In the genomic region with DNA sequence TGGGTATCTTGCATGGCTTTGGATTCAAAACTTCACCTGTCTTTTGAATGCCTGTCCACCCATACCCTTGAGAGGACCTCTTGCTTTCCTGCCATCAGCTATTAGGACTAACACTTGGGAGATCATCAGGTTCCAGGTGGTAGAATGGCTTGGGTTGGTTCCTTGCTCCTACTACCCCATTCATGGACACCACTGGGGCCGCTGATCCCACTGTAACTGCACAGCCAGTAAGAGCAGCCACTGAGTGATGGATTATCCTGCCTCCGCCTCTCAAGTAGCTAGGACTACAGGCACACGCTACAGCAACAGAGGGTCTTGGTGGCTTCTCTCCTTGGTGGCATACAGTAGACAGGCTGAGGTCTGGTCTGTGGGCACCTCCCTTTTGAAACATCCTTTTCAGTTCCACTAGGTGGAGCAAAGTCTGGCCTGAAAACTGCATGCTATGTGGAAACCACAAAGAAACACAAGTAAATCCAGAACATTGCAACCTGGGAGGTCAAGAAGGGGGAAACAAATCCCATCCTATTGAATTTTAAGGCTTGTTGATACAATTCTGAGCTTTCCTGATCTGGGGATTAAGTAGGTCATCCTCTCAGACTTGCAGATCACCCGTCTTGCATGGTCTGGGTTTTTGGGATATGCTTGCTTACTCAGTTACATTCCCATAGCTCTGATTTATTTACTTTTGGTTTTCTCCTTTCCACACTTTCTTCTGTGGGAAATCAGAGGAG, we compare ENCODE assay signal across 8 cellular contexts. TPM values are rescaled to one million over a fixed set of nuclear protein-coding genes. Genes with fewer than 3 reads are reported as not detected.
DNase-seq lines count a peak whose midpoint lies in the region; ATAC-seq and TF ChIP-seq lines count a peak whose summit lies in the region.

No MANE protein-coding gene starts in this region.

- POLR2A ChIA-PET in A673 (lab: Charles Lee; ENCODE audit: low non-redundant PET) (no interaction called here), OCI-LY7 (lab: Charles Lee) (interaction anchor here (0.5 to 2.0 kb wide), 7 partner anchors 8 to 63 kb away, joined by 3 to 5 read pairs (median 3); a partner anchor contains a TSS)

- intact Hi-C loops in A673 (cut with micrococcal nuclease; ENCODE audit: unreplicated experiment): loop anchor here (5.0 kb wide), 3 partner anchors 49 to 149 kb away; no protein-coding TSS in a partner anchor
- intact Hi-C loops in OCI-LY7 (cut with micrococcal nuclease; ENCODE audit: unreplicated experiment): loop anchor here (2.0 to 5.0 kb wide), 2 partner anchors 74 to 148 kb away; no protein-coding TSS in a partner anchor

- no peak overlapping the region for H3K4me2 ChIP-seq in OCI-LY7 (ENCODE audit: low read length)

- H4K20me1 ChIP-seq in OCI-LY7 (ENCODE audit: insufficient read depth, low read length): no peaks in the 10 kb centered on the region

- no peak for ATAC-seq in HG03521 (IDR thresholded peaks at IDR 0.05; ENCODE audit: unreplicated experiment)

- 90 to 93% methylated on average over 3 of the region's 4 CpGs for WGBS in mesodermal cell (ENCODE audit: insufficient coverage in 2 of 2), 2 experiments

- no peak overlapping the region for H3K4me3 ChIP-seq in A673 (ENCODE audit: low read depth, low read length, poor library complexity, severe bottlenecking)
- no peak overlapping the region for H3K4me3 ChIP-seq in GM12865 (ENCODE audit: low read depth, low read length)
- no peak overlapping the region for H3K4me3 ChIP-seq in OCI-LY7 (ENCODE audit: low read depth, low read length, poor library complexity, severe bottlenecking)
- H3K4me3 ChIP-seq in mesodermal cell (ENCODE audit: extremely low read depth, insufficient read depth, low read length, poor library complexity, severe bottlenecking): no peak overlapping the region

- DNase-seq in A673 (ENCODE audit: low spot score): peak; percentile 67
- DNase-seq in GM12865 (ENCODE audit: low read depth): peak; percentile 63
- DNase-seq in OCI-LY7 (ENCODE audit: low spot score): peak; percentile 56
- DNase-seq in dermis blood vessel endothelial cell: peak; percentile 87
- no peak for DNase-seq in HPDE6-E6E7 (ENCODE audit: extremely low spot score)
- no peak for DNase-seq in DMS153 (lab: John Stamatoyannopoulos, UW)

- CTCF ChIA-PET in A673 (lab: Charles Lee): interaction anchor here (0.6 to 1.2 kb wide), 4 partner anchors 10 to 153 kb away, joined by 3 to 7 read pairs (median 3); no protein-coding TSS in a partner anchor
- CTCF ChIA-PET in OCI-LY7 (lab: Charles Lee; ENCODE audit: unreplicated experiment): no interaction called here

- H3K9me3 ChIP-seq in A673 (ENCODE audit: low read depth, low read length, poor library complexity, severe bottlenecking) (no peaks in the 10 kb centered on the region), OCI-LY7 (ENCODE audit: low read length) (no peaks in the 10 kb centered on the region), mesodermal cell (ENCODE audit: control insufficient read depth, low read length) (no peaks in the 10 kb centered on the region)

- H3K9me2 ChIP-seq in OCI-LY7 (ENCODE audit: insufficient read depth, low read length): no peaks in the 10 kb centered on the region

- H3K27me3 ChIP-seq in A673 (replicated peaks; ENCODE audit: insufficient read depth, low read depth, low read length, poor library complexity): no peaks in the 10 kb centered on the region

- peaks cover 4% of the 10 kb centered on the region; the same call in 1 of the 2 replicates for H3K79me2 ChIP-seq in OCI-LY7 (ENCODE audit: insufficient read depth, low read depth, low read length)

- peak; percentile 69 for TF ChIP-seq CTCF in A673 (conservative IDR thresholded peaks at IDR 0.05; ENCODE audit: low read depth, low read length)
- peak; percentile 60 for TF ChIP-seq CTCF in GM12865 (IDR thresholded peaks at IDR 0.05; ENCODE audit: insufficient read depth, low read depth, low read length, missing control alignments)
- peak; percentile 83 for TF ChIP-seq CTCF in OCI-LY7 (conservative IDR thresholded peaks at IDR 0.05; ENCODE audit: low read length)

- H3K27ac ChIP-seq in A673 (ENCODE audit: low read depth, low read length, poor library complexity, severe bottlenecking): no peak overlapping the region
- no peak overlapping the region for H3K27ac ChIP-seq in OCI-LY7 (ENCODE audit: low read depth, low read length, poor library complexity, severe bottlenecking)
- H3K27ac ChIP-seq in mesodermal cell (ENCODE audit: low read depth, low read length, severe bottlenecking): peak overlapping the region; percentile 3

- BruUV-seq in A673 (replicated peaks; lab: Mats Ljungman, UMichigan) (no TSS peak), OCI-LY7 (replicated peaks; lab: Mats Ljungman, UMichigan) (no TSS peak)

- peaks cover 7% of the 10 kb centered on the region for H3K4me1 ChIP-seq in A673 (ENCODE audit: insufficient read depth, low read length, poor library complexity, severe bottlenecking)
- H3K4me1 ChIP-seq in OCI-LY7 (ENCODE audit: insufficient read depth, low read length, poor library complexity, severe bottlenecking): peaks cover 4% of the 10 kb centered on the region
- H3K4me1 ChIP-seq in mesodermal cell (ENCODE audit: control insufficient read depth, insufficient read depth, low read length, poor library complexity, severe bottlenecking): peaks cover 18% of the 10 kb centered on the region

- H2AFZ ChIP-seq in OCI-LY7 (ENCODE audit: low read length): no peak overlapping the region

- H3K36me3 ChIP-seq in A673 (ENCODE audit: insufficient read depth, low read length, poor library complexity, severe bottlenecking) (no peaks in the 10 kb centered on the region), OCI-LY7 (ENCODE audit: insufficient read depth, low read length) (no peaks in the 10 kb centered on the region), mesodermal cell (ENCODE audit: control insufficient read depth, insufficient read depth, low read length) (peaks cover 3% of the 10 kb centered on the region)

RNA-seq across cellular contexts. Expression of a gene that starts 9.4 kb away (rescaled TPM):
- total RNA-seq in A673 (2021) (20.0 and 20.3 TPM in 2 replicates), OCI-LY7 (2022) (22.3 and 24.4 TPM in 2 replicates), dermis blood vessel endothelial cell (73.9 and 103 TPM in 2 replicates)
- total RNA-seq in OCI-LY7 (2014; rRNA removed; shearing (Covaris generic)): 12.5 and 17.6 TPM in 2 replicates
- polyA plus RNA-seq in mesodermal cell (2013, experiment 1 of 2): 41.2 TPM
- 35.1 TPM for polyA plus RNA-seq in mesodermal cell (2013, experiment 2 of 2)

RNA-seq across cellular contexts. Expression of a gene that starts 38.7 kb away (rescaled TPM):
- 19.5 and 24.6 TPM in 2 replicates for total RNA-seq in A673 (2021)
- 26.9 and 38.1 TPM in 2 replicates for total RNA-seq in OCI-LY7 (2014; rRNA removed; shearing (Covaris generic))
- total RNA-seq in OCI-LY7 (2022): 43.0 and 45.1 TPM in 2 replicates
- 7.1 and 13.7 TPM in 2 replicates for total RNA-seq in dermis blood vessel endothelial cell
- 6.2 TPM for polyA plus RNA-seq in mesodermal cell (2013, experiment 1 of 2)
- polyA plus RNA-seq in mesodermal cell (2013, experiment 2 of 2): 4.7 TPM

RNA-seq across cellular contexts. Expression of a gene that starts 38.9 kb away (rescaled TPM):
- total RNA-seq in A673 (2021) (14.9 and 17.2 TPM in 2 replicates), OCI-LY7 (2022) (11.7 and 12.5 TPM in 2 replicates), dermis blood vessel endothelial cell (3.6 and 4.6 TPM in 2 replicates)
- 7.3 and 8.1 TPM in 2 replicates for total RNA-seq in OCI-LY7 (2014; rRNA removed; shearing (Covaris generic))
- polyA plus RNA-seq in mesodermal cell (2013, experiment 1 of 2): 28.2 TPM
- polyA plus RNA-seq in mesodermal cell (2013, experiment 2 of 2): 29.8 TPM

Comparison
In these comparisons a context has a peak if more than half of its experiments do, and no peak if none do; other contexts are left out.
1. DNase-seq: peak in A673 (single experiment), GM12865 (single experiment), OCI-LY7 (single experiment) and dermis blood vessel endothelial cell (single experiment); none in HPDE6-E6E7 (single experiment) and DMS153 (single experiment).
2. Peak in every context shown above with its lines, with median percentiles within 50 percentile points of each other: CTCF ChIP-seq.